In genomic region chr6:35258336-35258735, GRCh38 we compare ENCODE assay signal across 9 cellular contexts. TPM values are rescaled to one million over a fixed set of nuclear protein-coding genes. Genes with fewer than 3 reads are reported as not detected.
DNase-seq lines count a peak whose midpoint lies in the region; ATAC-seq and TF ChIP-seq lines count a peak whose summit lies in the region.
"Had no signal": no experiment of that assay in that cellular context is flagged by ENCODE, and none has a peak within 500 bp of the region (broad histone marks: within the 10 kb centered on the region; RNA-seq: fewer than 3 reads in every experiment).

No MANE protein-coding gene starts in this region.

- H3K27ac ChIP-seq in H9 (ENCODE audit: insufficient read length, low read depth, low read length): no peak overlapping the region
- H3K27ac ChIP-seq in VCaP: peak overlapping the region; percentile 88
- H3K27ac ChIP-seq in skin epidermis: peak overlapping the region in 13 of 21 experiments; percentile 90 to 99 (median 96)

- no peak overlapping the region for H3K23ac ChIP-seq in H9 (ENCODE audit: insufficient read length, low read depth, low read length)

- no peak overlapping the region for H3K18ac ChIP-seq in H9 (ENCODE audit: insufficient read length, low read depth, low read length)

- H2BK12ac ChIP-seq in H9 (ENCODE audit: insufficient read length, low read depth, low read length): no peak overlapping the region

- no peak overlapping the region for H2BK5ac ChIP-seq in H9 (ENCODE audit: insufficient read length, low read length)

- peak overlapping the region; percentile 96 to 97 for H3K4me3 Mint-ChIP-seq in H9
- H3K4me3 Mint-ChIP-seq in glutamatergic neuron (ENCODE audit: unreplicated experiment): peak overlapping the region; percentile 98

- H3K4me1 Mint-ChIP-seq in H9 (peaks cover 10 to 12% of the 10 kb centered on the region in 2 experiments), glutamatergic neuron (ENCODE audit: low read depth, unreplicated experiment) (peaks cover 8% of the 10 kb centered on the region)

- H3K9me3 Mint-ChIP-seq in H9: no peaks in the 10 kb centered on the region
- H3K9me3 Mint-ChIP-seq in glutamatergic neuron (ENCODE audit: unreplicated experiment): peaks cover 2% of the 10 kb centered on the region

- H2AK5ac ChIP-seq in H9 (ENCODE audit: insufficient read length, low read length): no peak overlapping the region

- H3K56ac ChIP-seq in H9 (ENCODE audit: insufficient read length, low read depth, low read length): no peak overlapping the region

- no peaks in the 10 kb centered on the region for H3K27me3 ChIP-seq in H9 (ENCODE audit: insufficient read depth, low read length)

- H2BK120ac ChIP-seq in H9 (ENCODE audit: low read depth, low read length, poor library complexity, severe bottlenecking): no peak overlapping the region

- H4K8ac ChIP-seq in H9 (replicated peaks; ENCODE audit: insufficient read length, low read depth, low read length): no peak overlapping the region

- H4K5ac ChIP-seq in H9 (ENCODE audit: insufficient read length, low read depth, low read length): no peak overlapping the region

- no peak for DNase-seq in H9
- no peak for DNase-seq in glutamatergic neuron
- DNase-seq in RKO (ENCODE audit: low spot score): no peak
- DNase-seq in activated CD4-positive, CD25-positive, alpha-beta regulatory T cell (lab: John Stamatoyannopoulos, UW): no peak
- DNase-seq in DMS53 (lab: John Stamatoyannopoulos, UW): no peak
- DNase-seq: retina had no signal

- no CpG with 5 or more reads among the region's 7 CpGs for WGBS in H9 (ENCODE audit: extremely low coverage, insufficient read length, low lambda C conversion rate)

- H2BK20ac ChIP-seq in H9 (ENCODE audit: low read depth, low read length, poor library complexity, severe bottlenecking): no peak overlapping the region

- H4K91ac ChIP-seq in H9 (ENCODE audit: insufficient read length, low read depth, low read length): no peak overlapping the region

- H3K4ac ChIP-seq in H9 (ENCODE audit: low read depth, low read length): no peak overlapping the region

- peak overlapping the region; percentile 65 to 94 (median 78) for H3K4me3 ChIP-seq in skin epidermis

- peak overlapping the region in 1 of 3 experiments; percentile 97; a peak in 1 of 7 replicates for H3K27ac Mint-ChIP-seq in H9
- H3K27ac Mint-ChIP-seq in glutamatergic neuron (ENCODE audit: unreplicated experiment): no peak overlapping the region

- no peak overlapping the region for H2BK15ac ChIP-seq in H9 (ENCODE audit: low read depth, low read length)

- no peak overlapping the region for H2AFZ ChIP-seq in H9 (ENCODE audit: low read length)

- H3K4me1 ChIP-seq in H9 (ENCODE audit: insufficient read depth, low read length): peaks cover 2% of the 10 kb centered on the region; the same call in 1 of the 2 replicates

- H3K9me3 ChIP-seq in H9 (ENCODE audit: control insufficient read depth, low read depth, low read length): no peaks in the 10 kb centered on the region

- no peaks in the 10 kb centered on the region for H4K20me1 ChIP-seq in H9 (ENCODE audit: control insufficient read depth, insufficient read depth, insufficient read length)

- H3K79me2 ChIP-seq in H9 (ENCODE audit: insufficient read depth, low read length): no peaks in the 10 kb centered on the region

- H3K9ac ChIP-seq in H9 (ENCODE audit: extremely low read depth, insufficient read length, low read length): peak overlapping the region; percentile 81

- TF ChIP-seq CTCF in H9 (conservative IDR thresholded peaks at IDR 0.05) (no peak), VCaP (conservative IDR thresholded peaks at IDR 0.05) (no peak), glutamatergic neuron (IDR thresholded peaks at IDR 0.05; ENCODE audit: partially characterized antibody, unreplicated experiment) (no peak)

- H3K27me3 Mint-ChIP-seq in H9 (ENCODE audit: low read depth) (0 out of 2 replicates have a peak, but pooled peaks cover 2% of the 10 kb centered on the region), glutamatergic neuron (ENCODE audit: unreplicated experiment) (peaks cover 6% of the 10 kb centered on the region)

- H3K79me1 ChIP-seq in H9 (ENCODE audit: insufficient read depth, low read depth, low read length, poor library complexity, severe bottlenecking): no peaks in the 10 kb centered on the region

- no peak overlapping the region for H3T11ph ChIP-seq in H9 (ENCODE audit: low read length)

- no peak overlapping the region for H3K14ac ChIP-seq in H9 (ENCODE audit: insufficient read depth, low read length)

- peak overlapping the region; percentile 76 for H3K4me2 ChIP-seq in H9 (ENCODE audit: insufficient read depth, insufficient read length, low read length)

- H3K23me2 ChIP-seq in H9 (ENCODE audit: insufficient read length, low read depth, low read length, poor library complexity, severe bottlenecking): peaks cover 14% of the 10 kb centered on the region

- no peak for ATAC-seq in GM21737 (IDR thresholded peaks at IDR 0.05; ENCODE audit: unreplicated experiment)

- H3K36me3 Mint-ChIP-seq in H9 (ENCODE audit: insufficient read depth in 1 of 3, low read depth in 3 of 3) (no peaks in the 10 kb centered on the region; a peak in 1 of 7 replicates), glutamatergic neuron (ENCODE audit: unreplicated experiment) (no peaks in the 10 kb centered on the region)

RNA-seq across cellular contexts. Expression of gene ZNF76, which starts 1.2 kb away (rescaled TPM):
- total RNA-seq in H9 (2021) (21.1 and 22.8 TPM in 2 replicates), glutamatergic neuron (ENCODE audit: unreplicated experiment) (38.3 TPM)

RNA-seq across cellular contexts. Expression of gene DEF6, which starts 39.3 kb away (rescaled TPM):
- total RNA-seq in H9 (2021) (5.4 and 5.6 TPM in 2 replicates), glutamatergic neuron (ENCODE audit: unreplicated experiment) (1.8 TPM)

RNA-seq across cellular contexts. Expression of gene SCUBE3, which starts 44.6 kb away (rescaled TPM):
- total RNA-seq in H9 (2021) (2.2 and 2.7 TPM in 2 replicates), glutamatergic neuron (ENCODE audit: unreplicated experiment) (0.25 TPM)
